20 cellular contexts compared by ENCODE assay signal in the genomic region with DNA sequence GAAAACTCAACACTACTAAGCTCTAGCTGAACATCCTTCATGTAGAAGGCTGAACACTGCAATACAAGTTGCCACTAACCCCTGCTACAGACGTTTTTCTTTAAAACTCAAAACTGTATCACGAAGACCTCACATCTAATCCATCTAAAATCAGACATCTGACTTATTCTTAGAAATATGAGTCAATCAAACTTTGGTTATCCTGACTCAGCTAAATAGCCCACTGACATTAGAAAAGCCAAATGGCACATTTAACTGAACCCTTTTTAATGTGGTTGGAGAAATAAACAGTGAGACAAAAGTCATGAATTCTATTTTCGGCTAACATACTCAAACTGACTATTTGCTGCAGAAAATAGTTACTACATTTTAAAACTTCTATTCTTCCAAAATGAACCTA. TPM values are rescaled to one million over a fixed set of nuclear protein-coding genes. Genes with fewer than 3 reads are reported as not detected.
DNase-seq lines count a peak whose midpoint lies in the region; ATAC-seq and TF ChIP-seq lines count a peak whose summit lies in the region.
"Had no signal": no experiment of that assay in that cellular context is flagged by ENCODE, and none has a peak within 500 bp of the region (broad histone marks: within the 10 kb centered on the region; RNA-seq: fewer than 3 reads in every experiment).

No MANE protein-coding gene starts in this region.

- ATAC-seq in HCT116, result no peak
- ATAC-seq in gastroesophageal sphincter, result no peak
- ATAC-seq in foreskin keratinocyte, result no peak
- ATAC-seq: GM12878 had no signal

- H3K36me3 ChIP-seq in HCT116 (ENCODE audit: control insufficient read depth in 1 of 2, insufficient read depth in 2 of 2, low read length in 2 of 2) (no peaks in the 10 kb centered on the region; a peak in 1 of 4 replicates), gastroesophageal sphincter (peaks cover 0 to 18% of the 10 kb centered on the region in 2 donors), skeletal muscle satellite cell (ENCODE audit: insufficient read depth, low read length) (peaks cover 3% of the 10 kb centered on the region)
- H3K36me3 ChIP-seq: BLaER1 had no signal

- H3K9me3 ChIP-seq in HCT116 (ENCODE audit: control insufficient read depth in 1 of 2, insufficient read depth in 1 of 2, low read depth in 1 of 2, low read length in 2 of 2) (no peaks in the 10 kb centered on the region), gastroesophageal sphincter (no peaks in the 10 kb centered on the region), skeletal muscle satellite cell (replicated peaks; ENCODE audit: low read length) (no peaks in the 10 kb centered on the region)
- H3K9me3 ChIP-seq: BLaER1, esophagus squamous epithelium had no signal

- WGBS in gastroesophageal sphincter (ENCODE audit: low coverage in 1 of 2), 2 donors, result 19 to 22% methylated on average over 3 of the region's 3 CpGs

- POLR2A ChIA-PET in HCT116 (lab: Charles Lee), result no interaction called here

- H4K20me1 ChIP-seq in HCT116 (ENCODE audit: insufficient read depth), result no peaks in the 10 kb centered on the region
- H4K20me1 ChIP-seq: BLaER1 had no signal

- no peak overlapping the region for H3K27ac ChIP-seq in HCT116 (ENCODE audit: low read depth, low read length)
- H3K27ac ChIP-seq in gastroesophageal sphincter, result peak overlapping the region; percentile 38 to 76 (median 52)
- H3K27ac ChIP-seq in foreskin keratinocyte, result no peak overlapping the region
- H3K27ac ChIP-seq: BLaER1 had no signal

- no peak overlapping the region for H2AFZ ChIP-seq in HCT116 (ENCODE audit: low read depth, low read length, poor library complexity, severe bottlenecking)
- H2AFZ ChIP-seq: PC-9 had no signal

- DNase-seq in HCT116 (ENCODE audit: low read depth, low spot score), result no peak
- DNase-seq in OCI-M1 (lab: John Stamatoyannopoulos, UW), result peak; percentile 38
- no peak for DNase-seq in foreskin keratinocyte
- DNase-seq in pons (ENCODE audit: low spot score), result no peak
- DNase-seq in SHP77 (lab: John Stamatoyannopoulos, UW), result no peak
- DNase-seq: activated naive CD4-positive, alpha-beta T cell treated with Interleukin-2 at 50 U/mL for 16 hours; esophagus squamous epithelium; GDM1; head of caudate nucleus; islet precursor cell; midbrain; NCI-H2081; NCI-H69; PC-9; stimulated activated CD4-positive, alpha-beta T cell treated with anti-CD3 and anti-CD28 coated beads, Interleukin-4, amount 100 ng/mL, for 24 hours had no signal

- H3K27me3 ChIP-seq in HCT116 (ENCODE audit: insufficient read depth, low read length), result no peaks in the 10 kb centered on the region
- H3K27me3 ChIP-seq in gastroesophageal sphincter, result no peaks in the 10 kb centered on the region
- no peaks in the 10 kb centered on the region for H3K27me3 ChIP-seq in skeletal muscle satellite cell (ENCODE audit: control insufficient read depth, insufficient read depth, low read length)
- no peaks in the 10 kb centered on the region for H3K27me3 ChIP-seq in foreskin keratinocyte
- H3K27me3 ChIP-seq: BLaER1, esophagus squamous epithelium had no signal

- RAD21 ChIA-PET in HCT116 (lab: Charles Lee; ENCODE audit: low non-redundant PET in 1 of 2, low total read pairs in 2 of 2, uncharacterized antibody in 2 of 2, unreplicated experiment in 2 of 2), result no interaction called here

- CTCF ChIA-PET in HCT116 (lab: Charles Lee), result interaction anchor here (2.0 kb wide), 1 partner anchor 36 kb away, joined by 4 read pairs; a partner anchor contains a TSS

- H3K9ac ChIP-seq in HCT116 (ENCODE audit: low read length) (no peak overlapping the region), skeletal muscle satellite cell (ENCODE audit: low read depth, low read length) (no peak overlapping the region)
- H3K9ac ChIP-seq: BLaER1 had no signal

- H3K79me2 ChIP-seq in HCT116 (ENCODE audit: insufficient read depth, low read length), result peaks cover 10% of the 10 kb centered on the region

- TF ChIP-seq POLR2A in HCT116 (IDR thresholded peaks at IDR 0.05; ENCODE audit: borderline replicate concordance, extremely low read depth, insufficient read depth, insufficient read length) (no peak), gastroesophageal sphincter (IDR thresholded peaks at IDR 0.05) (no peak)

- H3K4me3 ChIP-seq in HCT116 (replicated peaks in 1 of 2; ENCODE audit: low read depth in 1 of 2, low read length in 2 of 2), result no peak overlapping the region
- no peak overlapping the region for H3K4me3 ChIP-seq in gastroesophageal sphincter
- no peak overlapping the region for H3K4me3 ChIP-seq in skeletal muscle satellite cell (ENCODE audit: low read length)
- H3K4me3 ChIP-seq: BLaER1, esophagus squamous epithelium, GM12878 had no signal

- H3K4me2 ChIP-seq in HCT116 (ENCODE audit: low read length) (peak overlapping the region; percentile 69; the same call in 1 of the 2 replicates), skeletal muscle satellite cell (ENCODE audit: low read length) (peak overlapping the region; percentile 50)
- H3K4me2 ChIP-seq: BLaER1 had no signal

- H3K9me2 ChIP-seq in HCT116 (ENCODE audit: insufficient read depth), result no peaks in the 10 kb centered on the region

- peaks cover 28 to 36% of the 10 kb centered on the region in 2 experiments for H3K4me1 ChIP-seq in HCT116 (ENCODE audit: control insufficient read depth in 1 of 2, insufficient read depth in 2 of 2, low read length in 2 of 2)
- peaks cover 3 to 75% (median 13%) of the 10 kb centered on the region in 3 donors for H3K4me1 ChIP-seq in gastroesophageal sphincter
- H3K4me1 ChIP-seq in skeletal muscle satellite cell (ENCODE audit: control insufficient read depth, insufficient read depth, low read length), result peaks cover 46% of the 10 kb centered on the region
- H3K4me1 ChIP-seq in foreskin keratinocyte, result peaks cover 31% of the 10 kb centered on the region
- H3K4me1 ChIP-seq: BLaER1 had no signal

- TF ChIP-seq CTCF in HCT116 (IDR thresholded peaks at IDR 0.05 in 2 of 3, conservative IDR thresholded peaks at IDR 0.05 in 1 of 3; ENCODE audit: borderline replicate concordance in 1 of 3, insufficient read depth in 1 of 3, low read depth in 2 of 3, low read length in 2 of 3) (no peak), gastroesophageal sphincter (IDR thresholded peaks at IDR 0.05) (no peak), foreskin keratinocyte (conservative IDR thresholded peaks at IDR 0.05) (no peak)

- TF ChIP-seq RAD21 in HCT116 (IDR thresholded peaks at IDR 0.05; ENCODE audit: low read depth), result no peak

- intact Hi-C loops in HCT116 (cut with micrococcal nuclease), result loop anchor here (2.0 kb wide), 1 partner anchor 36 kb away; a partner anchor contains a TSS

- TF ChIP-seq EP300 in gastroesophageal sphincter (IDR thresholded peaks at IDR 0.05), result no peak

- BruUV-seq in HCT116 (replicated peaks; lab: Mats Ljungman, UMichigan), result no TSS peak

TF ChIP-seq in HCT116, 20 proteins besides CTCF, POLR2A, EP300 and RAD21:
- no peak for TF ChIP-seq SIN3A (IDR thresholded peaks at IDR 0.05; ENCODE audit: low read depth)
- no peak for TF ChIP-seq CBX3 (IDR thresholded peaks at IDR 0.05; ENCODE audit: low read depth)
- no peak for TF ChIP-seq EGR1 (IDR thresholded peaks at IDR 0.05; ENCODE audit: low read depth)
- TF ChIP-seq SP1 (IDR thresholded peaks at IDR 0.05; ENCODE audit: low read depth), result no peak
- TF ChIP-seq, protein P1, sequence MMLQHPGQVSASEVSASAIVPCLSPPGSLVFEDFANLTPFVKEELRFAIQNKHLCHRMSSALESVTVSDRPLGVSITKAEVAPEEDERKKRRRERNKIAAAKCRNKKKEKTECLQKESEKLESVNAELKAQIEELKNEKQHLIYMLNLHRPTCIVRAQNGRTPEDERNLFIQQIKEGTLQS (IDR thresholded peaks at IDR 0.05), result no peak
- TF ChIP-seq ZNF274 (IDR thresholded peaks at IDR 0.05; ENCODE audit: low read depth, low read length), result no peak
- TF ChIP-seq SRF (IDR thresholded peaks at IDR 0.05; ENCODE audit: low read depth), result no peak
- TF ChIP-seq, protein P2, sequence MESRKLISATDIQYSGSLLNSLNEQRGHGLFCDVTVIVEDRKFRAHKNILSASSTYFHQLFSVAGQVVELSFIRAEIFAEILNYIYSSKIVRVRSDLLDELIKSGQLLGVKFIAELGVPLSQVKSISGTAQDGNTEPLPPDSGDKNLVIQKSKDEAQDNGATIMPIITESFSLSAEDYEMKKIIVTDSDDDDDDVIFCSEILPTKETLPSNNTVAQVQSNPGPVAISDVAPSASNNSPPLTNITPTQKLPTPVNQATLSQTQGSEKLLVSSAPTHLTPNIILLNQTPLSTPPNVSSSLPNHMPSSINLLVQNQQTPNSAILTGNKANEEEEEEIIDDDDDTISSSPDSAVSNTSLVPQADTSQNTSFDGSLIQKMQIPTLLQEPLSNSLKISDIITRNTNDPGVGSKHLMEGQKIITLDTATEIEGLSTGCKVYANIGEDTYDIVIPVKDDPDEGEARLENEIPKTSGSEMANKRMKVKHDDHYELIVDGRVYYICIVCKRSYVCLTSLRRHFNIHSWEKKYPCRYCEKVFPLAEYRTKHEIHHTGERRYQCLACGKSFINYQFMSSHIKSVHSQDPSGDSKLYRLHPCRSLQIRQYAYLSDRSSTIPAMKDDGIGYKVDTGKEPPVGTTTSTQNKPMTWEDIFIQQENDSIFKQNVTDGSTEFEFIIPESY (IDR thresholded peaks at IDR 0.05; ENCODE audit: extremely low read depth, insufficient replicate concordance, low read length), result no peak
- no peak for TF ChIP-seq YY1 (IDR thresholded peaks at IDR 0.05; ENCODE audit: extremely low read depth, insufficient replicate concordance, low read depth, low read length)
- no peak for TF ChIP-seq POLR2AphosphoS5 (IDR thresholded peaks at IDR 0.05; ENCODE audit: low read depth, low read length)
- TF ChIP-seq JUND (IDR thresholded peaks at IDR 0.05), result no peak
TF ChIP-seq in HCT116: peak in this region for 0.

RNA-seq across cellular contexts. Expression of a gene that starts 35.6 kb away (rescaled TPM):
- total RNA-seq in HCT116 (2021; ENCODE audit: unreplicated experiment) (38.0 TPM), gastroesophageal sphincter (100 to 1,000 TPM; 120 to 280 (median 263) TPM), foreskin keratinocyte (70.4 and 71.0 TPM in 2 replicates)
- 33.8 and 41.7 TPM in 2 replicates for polyA plus RNA-seq in HCT116 (2012)
- total RNA-seq in skeletal muscle satellite cell (2012; rRNA removed), result 66.4 and 80.2 TPM in 2 replicates
- polyA plus RNA-seq in foreskin keratinocyte, result 48.7 and 52.2 TPM in 2 replicates
- polyA plus RNA-seq: IgD-negative memory B cell had no signal

Comparison
In these comparisons a context has a peak if more than half of its experiments do, and no peak if none do; other contexts are left out.
1. H3K27ac ChIP-seq: peak in gastroesophageal sphincter (4 of 4); none in HCT116 (single experiment) and foreskin keratinocyte (single experiment).